Comparison of ENCODE assay signal across 8 cellular contexts in the genomic region with DNA sequence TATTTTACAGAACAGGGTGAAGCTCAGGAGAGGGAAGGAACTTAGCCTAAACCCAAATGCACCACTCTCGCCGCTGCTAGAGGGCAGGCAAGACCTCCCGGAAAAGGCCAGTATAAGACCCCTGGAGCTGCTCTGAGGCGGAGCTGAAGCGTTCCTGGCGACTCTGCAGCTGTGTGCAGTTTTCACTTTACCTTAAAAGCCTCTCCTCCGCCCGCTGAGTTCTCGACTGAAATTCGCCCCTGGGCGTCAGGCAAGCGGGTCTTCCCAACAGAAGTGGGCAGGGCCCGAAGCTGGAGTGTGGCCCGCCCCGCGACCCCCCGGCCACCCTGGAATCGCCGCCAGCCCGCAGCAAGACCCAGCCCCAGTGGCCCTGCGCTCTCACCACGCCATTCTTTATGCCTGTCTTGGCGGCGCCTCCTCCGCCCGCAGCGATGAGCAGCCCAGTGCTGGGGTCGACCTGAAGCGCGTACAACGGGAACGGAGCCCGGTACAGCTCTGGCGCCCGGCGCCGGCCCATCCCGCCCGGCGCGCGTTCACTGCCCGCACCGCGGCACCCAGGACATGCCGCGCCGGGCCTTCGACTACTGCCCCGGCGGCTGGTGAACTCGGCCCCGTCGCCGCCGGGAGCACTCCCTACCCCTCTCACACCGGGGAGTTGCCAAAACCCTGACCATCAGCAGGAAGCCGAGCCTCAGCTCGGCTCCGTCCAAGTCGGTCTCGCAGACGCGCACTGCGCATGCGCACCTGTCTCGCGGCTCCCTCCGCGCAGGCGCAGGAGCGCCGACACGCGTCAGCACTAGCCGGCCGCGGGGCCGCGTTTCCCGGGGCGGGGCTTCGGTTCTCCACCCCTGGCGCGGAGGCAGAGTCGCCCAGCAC. TPM values are rescaled to one million over a fixed set of nuclear protein-coding genes. Genes with fewer than 3 reads are reported as not detected.
DNase-seq lines count a peak whose midpoint lies in the region; ATAC-seq and TF ChIP-seq lines count a peak whose summit lies in the region.

PREB (minus strand) TSS at position 732 of the 876 bp plus-strand sequence; CDS start at position 517, 215 bp downstream.

- H3K9me3 ChIP-seq in heart left ventricle (no peaks in the 10 kb centered on the region), upper lobe of left lung (no peaks in the 10 kb centered on the region)

- DNase-seq in NCI-H1436 treated with DMSO at 0.1 percent for 48 hours (lab: John Stamatoyannopoulos, UW) (peak; percentile 80), T-cell (peak; percentile 91 to 99 (median 96)), heart left ventricle (peak; percentile 98 to 100 (median 98)), posterior cingulate gyrus (peak; percentile 90 to 99 (median 96)), upper lobe of left lung (peak; percentile 96 to 100)

- ATAC-seq in HG02798 (IDR thresholded peaks at IDR 0.05; ENCODE audit: poor library complexity, unreplicated experiment) (peak; percentile 93), T-cell (replicated peaks in 1 of 4) (peak; percentile 96 to 99 (median 98)), heart left ventricle (peak; percentile 93 to 98 (median 96)), upper lobe of left lung (ENCODE audit: low FRiP score in 2 of 2) (peak; percentile 94 to 97)

- no peaks in the 10 kb centered on the region for H3K9me3 Mint-ChIP-seq in T-cell

- H3K4me1 ChIP-seq in heart left ventricle = peaks cover 7 to 19% (median 11%) of the 10 kb centered on the region in 12 donors
- peaks cover 9 to 22% (median 13%) of the 10 kb centered on the region in 4 donors for H3K4me1 ChIP-seq in upper lobe of left lung

- intact Hi-C loops in heart left ventricle (cut with DNase I) (loop anchor here in 4 of 10 donors (1.0 to 5.0 kb wide), 3 partner anchors 77 to 79 kb away; partner anchors contain the start of genes ATRAID (in 3 of the 4) and SLC5A6 (in 3 of the 4)), posterior cingulate gyrus (cut with DNase I) (loop anchor here (5.0 kb wide), 2 partner anchors 47 to 78 kb away; partner anchors contain the start of genes ATRAID, KHK and SLC5A6)

- no peaks in the 10 kb centered on the region for H3K27me3 Mint-ChIP-seq in T-cell

- POLR2A ChIA-PET in T-cell (lab: Charles Lee) = interaction anchor here in 1 of 2 donors (1.0 kb wide), 1 partner anchor 10 kb away, joined by 5 read pairs; no protein-coding TSS in a partner anchor

- WGBS in adipose tissue, 3 donors = 0 to 1% (median 0%) methylated on average over 75 to 86 of the region's 86 CpGs
- 0 to 1% (median 0%) methylated on average over 29 to 86 of the region's 86 CpGs for WGBS in heart left ventricle, 4 donors
- WGBS in upper lobe of left lung, 2 donors = 0% methylated on average over 2 to 49 of the region's 86 CpGs

- H3K4me3 ChIP-seq in heart left ventricle (peak within 1 kb of the TSS; percentile 71 to 98 (median 88)), upper lobe of left lung (peak within 1 kb of the TSS; percentile 86 to 100 (median 92))

- TF ChIP-seq POLR2A in heart left ventricle (IDR thresholded peaks at IDR 0.05) (peak; percentile 21 to 91), upper lobe of left lung (IDR thresholded peaks at IDR 0.05) (peak in 3 of 4 donors; percentile 62 to 95 (median 80))

- TF ChIP-seq EP300 in upper lobe of left lung (IDR thresholded peaks at IDR 0.05) = no peak

- no peak within 1 kb of the TSS for H3K27ac ChIP-seq in adipose tissue (ENCODE audit: low read depth, low read length)
- H3K27ac ChIP-seq in heart left ventricle = peak within 1 kb of the TSS in 11 of 12 donors; percentile 76 to 94 (median 90)
- peak within 1 kb of the TSS; percentile 83 to 96 (median 89) for H3K27ac ChIP-seq in upper lobe of left lung

- H3K4me3 Mint-ChIP-seq in T-cell = peak within 1 kb of the TSS; percentile 91 to 94 (median 93)

- TF ChIP-seq CTCF in GM12874 (IDR thresholded peaks at IDR 0.05; ENCODE audit: insufficient read depth, low read depth, low read length) = peak; percentile 40
- peak in 3 of 12 donors; percentile 6 to 34 (median 21) for TF ChIP-seq CTCF in heart left ventricle (IDR thresholded peaks at IDR 0.05)
- peak in 1 of 6 experiments; percentile 32 for TF ChIP-seq CTCF in upper lobe of left lung (IDR thresholded peaks at IDR 0.05)

- H3K4me1 Mint-ChIP-seq in T-cell = peaks cover 25 to 33% (median 31%) of the 10 kb centered on the region in 3 donors

- H3K36me3 ChIP-seq in heart left ventricle (peaks cover 0 to 38% (median 33%) of the 10 kb centered on the region in 9 donors), upper lobe of left lung (peaks cover 0 to 36% (median 28%) of the 10 kb centered on the region in 4 donors)

- peak within 1 kb of the TSS; percentile 90 to 97 for H3K27ac Mint-ChIP-seq in T-cell

- H3K36me3 Mint-ChIP-seq in T-cell = peaks cover 13% of the 10 kb centered on the region

- H3K27me3 ChIP-seq in heart left ventricle (no peaks in the 10 kb centered on the region), upper lobe of left lung (no peaks in the 10 kb centered on the region)

- CTCF ChIA-PET in T-cell (lab: Charles Lee) = interaction anchor here in 1 of 2 donors (1.0 to 2.0 kb wide), 2 partner anchors 11 to 53 kb away, joined by 4 to 9 read pairs; partner anchors contain the start of gene ABHD1

RNA-seq across cellular contexts. Expression of gene PREB, which starts in this region (rescaled TPM):
- total RNA-seq in T-cell (10 to 100 TPM; 23.3 to 62.2 (median 59.9) TPM), heart left ventricle (10 to 100 TPM; 41.1 to 74.5 (median 48.7) TPM), upper lobe of left lung (100 to 1,000 TPM in 1 of 6 donors, 10 to 100 TPM in 5; 45.7 to 102 (median 66.0) TPM)
- polyA plus RNA-seq in adipose tissue (10 to 100 TPM; 51.7 to 66.5 (median 51.8) TPM), heart left ventricle (10 to 100 TPM; 54.3 to 99.4 TPM)
